Comparison of ENCODE assay signal across 1 cellular context in genomic region chr19:917323-918151, GRCh38.
TF ChIP-seq lines count a peak whose summit lies in the region.

Gene KISS1R (plus strand): TSS chr19:917333. CDS start chr19:917503, 170 bp downstream.

TF ChIP-seq in HEK293, 187 proteins besides CTCF, POLR2A, EP300 and RAD21 (continued from another document):
- no peak; the same call in 1 of the 2 replicates for TF ChIP-seq ZBTB20 (tag by site-specific recombination; IDR thresholded peaks at IDR 0.05)
- TF ChIP-seq OVOL3 (tag by site-specific recombination; IDR thresholded peaks at IDR 0.05) = no peak
- no peak for TF ChIP-seq ZNF155 (tag by site-specific recombination; IDR thresholded peaks at IDR 0.05)
